In genomic region chr20:36815454-36816091, GRCh38 we compare ENCODE assay signal across 1 cellular context.
TF ChIP-seq lines count a peak whose summit lies in the region.

No MANE protein-coding gene starts in this region.

TF ChIP-seq in H1, 55 proteins besides CTCF, POLR2A, EP300 and RAD21:
- TF ChIP-seq SP4 (IDR thresholded peaks at IDR 0.05; ENCODE audit: low read length), result no peak
- TF ChIP-seq USF2 (IDR thresholded peaks at IDR 0.05; ENCODE audit: low read length), result no peak
- TF ChIP-seq KDM1A (IDR thresholded peaks at IDR 0.05; ENCODE audit: borderline replicate concordance, low read length), result no peak
- no peak for TF ChIP-seq TEAD4 (IDR thresholded peaks at IDR 0.05; ENCODE audit: low read depth, low read length)
- no peak for TF ChIP-seq SAP30 (IDR thresholded peaks at IDR 0.05; ENCODE audit: insufficient read depth, insufficient replicate concordance, low read length)
TF ChIP-seq in H1: peak in this region for 0.
